In genomic region chr7:25976630-25977029, GRCh38 we compare ENCODE assay signal across 20 cellular contexts.
DNase-seq lines count a peak whose midpoint lies in the region; ATAC-seq, FAIRE-seq and TF ChIP-seq lines count a peak whose summit lies in the region.
"Had no signal": no experiment of that assay in that cellular context is flagged by ENCODE, and none has a peak within 500 bp of the region (broad histone marks: within the 10 kb centered on the region; RNA-seq: fewer than 3 reads in every experiment).

No MANE protein-coding gene starts in this region.

- H2BK20ac ChIP-seq in H1 (ENCODE audit: low read length): no peak overlapping the region

- TF ChIP-seq CTCF in A549 (IDR thresholded peaks at IDR 0.05): no peak
- TF ChIP-seq CTCF in HEK293 (tag by site-specific recombination; IDR thresholded peaks at IDR 0.05): no peak
- TF ChIP-seq CTCF in WTC11 (IDR thresholded peaks at IDR 0.05): no peak
- no peak for TF ChIP-seq CTCF in H1 (IDR thresholded peaks at IDR 0.05; ENCODE audit: control extremely low read depth in 1 of 3, insufficient read depth in 1 of 3, low read depth in 1 of 3, low read length in 3 of 3)

- ATAC-seq in A549 (no peak), WTC11 (no peak), left lobe of liver (no peak)
- ATAC-seq: GM23338 had no signal

- peaks cover 5% of the 10 kb centered on the region for H3K4me1 Mint-ChIP-seq in WTC11
- H3K4me1 Mint-ChIP-seq: CD14-positive monocyte; CD8-positive, alpha-beta memory T cell; GM23338 had no signal

- H3K56ac ChIP-seq in H1 (replicated peaks; ENCODE audit: insufficient read length, low read depth, low read length): no peak overlapping the region

- no peak overlapping the region for H4K8ac ChIP-seq in H1 (ENCODE audit: extremely low read depth, insufficient read depth, low read length)

- H3K9ac ChIP-seq in H1 (replicated peaks in 1 of 4; ENCODE audit: extremely low read depth in 1 of 4, low read depth in 3 of 4, low read length in 3 of 4): no peak overlapping the region
- H3K9ac ChIP-seq: BLaER1 treated with 17β-estradiol and CSF1 and Interleukin-3, amounts not matched to agents 10 nM and 100 nM had no signal

- H3K27ac ChIP-seq in A549 (no peak overlapping the region), HEK293 (ENCODE audit: extremely low read depth, low read depth, low read length) (no peak overlapping the region), H1 (ENCODE audit: low read depth, low read length) (no peak overlapping the region)
- H3K27ac ChIP-seq: BLaER1 treated with 17β-estradiol and CSF1 and Interleukin-3, amounts not matched to agents 10 nM and 100 nM had no signal

- DNase-seq in A549 (ENCODE audit: low read depth in 1 of 2, low spot score in 1 of 2): no peak
- no peak for DNase-seq in WTC11 (ENCODE audit: low spot score)
- no peak for DNase-seq in H1 (ENCODE audit: low read depth in 1 of 2, low spot score in 2 of 2)
- DNase-seq in left lobe of liver (ENCODE audit: low spot score): no peak
- DNase-seq in stimulated activated CD4-positive, alpha-beta T cell treated with anti-CD3 and anti-CD28 coated beads, Interleukin-2, amount 100 ng/mL, for 48 hours: no peak
- DNase-seq: AML-193; BE2C; CD4-positive, alpha-beta T cell; CD8-positive, alpha-beta memory T cell; DMS 273 treated with DMSO at 0.1 percent for 48 hours; DND-41 had no signal

- no peak overlapping the region for H3K18ac ChIP-seq in H1 (ENCODE audit: extremely low read depth, low read length)

- no peak overlapping the region for H3K4me3 Mint-ChIP-seq in WTC11
- H3K4me3 Mint-ChIP-seq: CD14-positive monocyte; CD4-positive, alpha-beta T cell; CD8-positive, alpha-beta memory T cell; GM23338 had no signal

- H4K91ac ChIP-seq in H1 (replicated peaks; ENCODE audit: insufficient read length, low read length): no peak overlapping the region

- no peak overlapping the region for H3K23ac ChIP-seq in H1 (ENCODE audit: insufficient read length)

- no peak overlapping the region for H2BK120ac ChIP-seq in H1 (replicated peaks; ENCODE audit: low read depth, low read length)

- no peak overlapping the region for H3K27ac Mint-ChIP-seq in WTC11
- H3K27ac Mint-ChIP-seq: CD14-positive monocyte; CD4-positive, alpha-beta T cell; CD8-positive, alpha-beta memory T cell; GM23338 had no signal

- H3K4me1 ChIP-seq in A549 (no peaks in the 10 kb centered on the region), HEK293 (ENCODE audit: control insufficient read depth, insufficient read depth, low read length) (no peaks in the 10 kb centered on the region), H1 (replicated peaks in 1 of 4; ENCODE audit: control insufficient read depth in 3 of 4, insufficient read depth in 4 of 4, low read length in 3 of 4) (no peaks in the 10 kb centered on the region)
- H3K4me1 ChIP-seq: BE2C; BLaER1 treated with 17β-estradiol and CSF1 and Interleukin-3, amounts not matched to agents 10 nM and 100 nM; HAP-1 had no signal

- no peak overlapping the region for H2BK12ac ChIP-seq in H1 (ENCODE audit: low read depth, low read length)

- H3K23me2 ChIP-seq in H1 (ENCODE audit: low read depth, low read length): no peaks in the 10 kb centered on the region

- no peak overlapping the region for H2BK15ac ChIP-seq in H1 (ENCODE audit: low read length)

- POLR2A ChIA-PET in A549 (lab: Yijun Ruan, JAX) (no interaction called here), HEK293 (lab: Yijun Ruan, JAX) (no interaction called here), WTC11 (lab: Charles Lee) (no interaction called here), H1 (lab: Charles Lee; ENCODE audit: partially characterized antibody) (no interaction called here)

- TF ChIP-seq POLR2A in A549 (IDR thresholded peaks at IDR 0.05; ENCODE audit: low read length) (no peak), H1 (IDR thresholded peaks at IDR 0.05; ENCODE audit: control extremely low read depth in 1 of 2, low read depth in 2 of 2, low read length in 2 of 2) (no peak)

- CTCF ChIA-PET in A549 (lab: Yijun Ruan, JAX) (interaction anchor here (1.0 kb wide), 1 partner anchor 84 kb away, joined by 3 read pairs; no protein-coding TSS in a partner anchor), HEK293 (lab: Yijun Ruan, JAX) (interaction anchor here (0.6 to 0.7 kb wide), 2 partner anchors 12 to 394 kb away, joined by 3 to 4 read pairs; no protein-coding TSS in a partner anchor), WTC11 (lab: Charles Lee) (no interaction called here), H1 (lab: Charles Lee; ENCODE audit: partially characterized antibody) (interaction anchor here (0.9 kb wide), 1 partner anchor 82 kb away, joined by 3 read pairs; no protein-coding TSS in a partner anchor)

- H3K36me3 Mint-ChIP-seq in WTC11: peaks cover 13% of the 10 kb centered on the region
- H3K36me3 Mint-ChIP-seq: CD14-positive monocyte had no signal

- H3K4me2 ChIP-seq in A549: no peak overlapping the region
- H3K4me2 ChIP-seq in H1 (ENCODE audit: insufficient read depth in 1 of 2, low read depth in 2 of 2, low read length in 2 of 2): no peak overlapping the region
- H3K4me2 ChIP-seq: BLaER1 treated with 17β-estradiol and CSF1 and Interleukin-3, amounts not matched to agents 10 nM and 100 nM; GM23338 had no signal

- no peak overlapping the region for H2AK5ac ChIP-seq in H1 (ENCODE audit: low read depth, low read length)

- H4K5ac ChIP-seq in H1 (ENCODE audit: insufficient read length, low read depth, low read length): no peak overlapping the region

- H3K79me2 ChIP-seq in H1 (ENCODE audit: control insufficient read depth in 1 of 2, insufficient read depth in 2 of 2, low read length in 2 of 2): no peaks in the 10 kb centered on the region

- H4K20me1 ChIP-seq in H1 (replicated peaks in 1 of 2; ENCODE audit: control insufficient read depth in 1 of 2, insufficient read depth in 2 of 2, low read length in 2 of 2): no peaks in the 10 kb centered on the region
- H4K20me1 ChIP-seq: BLaER1 treated with 17β-estradiol and CSF1 and Interleukin-3, amounts not matched to agents 10 nM and 100 nM had no signal

- TF ChIP-seq EP300 in A549 (IDR thresholded peaks at IDR 0.05): no peak
- TF ChIP-seq EP300 in H1 (IDR thresholded peaks at IDR 0.05; ENCODE audit: borderline replicate concordance in 1 of 2, low read depth in 2 of 2, low read length in 2 of 2): no peak

- H3K9me3 ChIP-seq in A549 (peaks cover 12% of the 10 kb centered on the region; the same call in 2 of the 3 replicates), HEK293 (ENCODE audit: control insufficient read depth, insufficient read depth, low read depth, low read length) (no peaks in the 10 kb centered on the region), H1 (ENCODE audit: insufficient read depth in 2 of 2, low read depth in 1 of 2, low read length in 1 of 2) (peaks cover 6 to 7% of the 10 kb centered on the region in 2 experiments; a peak in 3 of 4 replicates)
- H3K9me3 ChIP-seq: BE2C had no signal

- H3K14ac ChIP-seq in H1 (ENCODE audit: insufficient read length): no peak overlapping the region

- H3K9me3 Mint-ChIP-seq in WTC11: peaks cover 31% of the 10 kb centered on the region

- H3K27me3 Mint-ChIP-seq in WTC11 (ENCODE audit: low read depth): peaks cover 3% of the 10 kb centered on the region

- no peak overlapping the region for H3K4me3 ChIP-seq in A549
- no peak overlapping the region for H3K4me3 ChIP-seq in HEK293 (ENCODE audit: low read depth, low read length)
- no peak overlapping the region for H3K4me3 ChIP-seq in H1 (ENCODE audit: extremely low read depth in 1 of 4, insufficient read depth in 2 of 4, low read depth in 3 of 4, low read length in 4 of 4)
- H3K4me3 ChIP-seq: BLaER1 treated with 17β-estradiol and CSF1 and Interleukin-3, amounts not matched to agents 10 nM and 100 nM; GM23338; HAP-1 had no signal

- H3K36me3 ChIP-seq in HEK293 (ENCODE audit: control insufficient read depth in 2 of 2, insufficient read depth in 1 of 2, low read length in 2 of 2) (no peaks in the 10 kb centered on the region), H1 (ENCODE audit: control insufficient read depth in 2 of 4, insufficient read depth in 4 of 4, low read length in 3 of 4) (peaks cover 0 to 4% (median 0%) of the 10 kb centered on the region in 4 experiments; a peak in 1 of 8 replicates)
- H3K36me3 ChIP-seq: BE2C, HAP-1 had no signal

- no peaks in the 10 kb centered on the region for H3K79me1 ChIP-seq in H1 (ENCODE audit: low read depth, low read length)

- FAIRE-seq in A549 (lab: Jason Lieb, UNC): no peak
- no peak for FAIRE-seq in H1 (lab: Jason Lieb, UNC)
- FAIRE-seq: D721Med, G401.6, GM19239, H54 had no signal

- no peak overlapping the region for H3K4ac ChIP-seq in H1 (replicated peaks; ENCODE audit: insufficient read length, low read depth, low read length)

- TF ChIP-seq RAD21 in A549 (conservative IDR thresholded peaks at IDR 0.05 in 1 of 2, IDR thresholded peaks at IDR 0.05 in 1 of 2): no peak
- TF ChIP-seq RAD21 in H1 (IDR thresholded peaks at IDR 0.05 in 1 of 2, conservative IDR thresholded peaks at IDR 0.05 in 1 of 2; ENCODE audit: low read depth in 2 of 2, low read length in 2 of 2): no peak

- H2BK5ac ChIP-seq in H1 (ENCODE audit: low read depth, low read length): no peak overlapping the region

- no peaks in the 10 kb centered on the region for H3K27me3 ChIP-seq in H1 (replicated peaks in 1 of 4; ENCODE audit: control insufficient read depth in 3 of 4, extremely low read depth in 1 of 4, insufficient read depth in 3 of 4, low read length in 3 of 4)
- H3K27me3 ChIP-seq: BLaER1 treated with 17β-estradiol and CSF1 and Interleukin-3, amounts not matched to agents 10 nM and 100 nM had no signal

- no peak overlapping the region for H2AFZ ChIP-seq in H1 (ENCODE audit: low read length)
- H2AFZ ChIP-seq: GM23338 had no signal

TF ChIP-seq in A549, 52 proteins besides CTCF, POLR2A, EP300 and RAD21 (continues in another document):
- TF ChIP-seq JUNB (IDR thresholded peaks at IDR 0.05) (no peak), ESRRA (IDR thresholded peaks at IDR 0.05; ENCODE audit: borderline replicate concordance, low read length) (no peak), RFX5 (IDR thresholded peaks at IDR 0.05) (no peak), MAFK (IDR thresholded peaks at IDR 0.05; ENCODE audit: partially characterized antibody) (no peak)

TF ChIP-seq in HEK293, 187 proteins besides CTCF, POLR2A, EP300 and RAD21:
- no peak for TF ChIP-seq ZNF558 (tag by site-specific recombination; IDR thresholded peaks at IDR 0.05)
- peak; percentile 46; the same call in 1 of the 2 replicates for TF ChIP-seq TRIM28 (IDR thresholded peaks at IDR 0.05; ENCODE audit: borderline replicate concordance, low read length)
TF ChIP-seq in HEK293: peak in this region for 1.

TF ChIP-seq in WTC11, 78 proteins besides CTCF, POLR2A, EP300 and RAD21 (continues in another document):
- TF ChIP-seq SMAD4 (CRISPR knock-in tag; IDR thresholded peaks at IDR 0.05) (no peak), HMGA2 (CRISPR knock-in tag; IDR thresholded peaks at IDR 0.05) (no peak), FOXJ3 (CRISPR knock-in tag; IDR thresholded peaks at IDR 0.05; ENCODE audit: borderline replicate concordance) (no peak)

TF ChIP-seq in H1, 55 proteins besides CTCF, POLR2A, EP300 and RAD21 (continues in another document):
- TF ChIP-seq PHF8 (conservative IDR thresholded peaks at IDR 0.05; ENCODE audit: low read depth, low read length) (no peak), TBP (IDR thresholded peaks at IDR 0.05; ENCODE audit: low read depth, low read length) (no peak), GTF2F1 (IDR thresholded peaks at IDR 0.05; ENCODE audit: borderline replicate concordance, low read depth, low read length) (no peak), FOSL1 (IDR thresholded peaks at IDR 0.05; ENCODE audit: insufficient read depth, low read depth, low read length) (no peak), CREB1 (IDR thresholded peaks at IDR 0.05) (no peak)
